In genomic region chr20:7851031-7851490, GRCh38 we compare ENCODE assay signal across 22 cellular contexts.
A peak's percentile ranks its signal among the peaks of the same experiment; 100 is the strongest.
DNase-seq lines count a peak whose midpoint lies in the region; ATAC-seq, FAIRE-seq and TF ChIP-seq lines count a peak whose summit lies in the region.
"Had no signal": no experiment of that assay in that cellular context is flagged by ENCODE, and none has a peak within 500 bp of the region (broad histone marks: within the 10 kb centered on the region; RNA-seq: fewer than 3 reads in every experiment).

No MANE protein-coding gene starts in this region.

- H3K4me2 ChIP-seq in GM23248 (ENCODE audit: unreplicated experiment) (no peak overlapping the region), HepG2 (ENCODE audit: low read depth, low read length) (0 out of 2 replicates have a peak overlapping the region, but pooled peaks have one; percentile 19)

- TF ChIP-seq CTCF in epithelial cell of proximal tubule (conservative IDR thresholded peaks at IDR 0.05; ENCODE audit: low read depth, low read length) (no peak), HepG2 (CRISPR knock-in tag; IDR thresholded peaks at IDR 0.05) (no peak)

- H3K27me3 Mint-ChIP-seq in activated T-helper 2 cell treated with anti-CD3 and anti-CD28 coated beads, Interferon-gamma antibody, Interleukin-2, Interleukin-4, amounts not matched to agents 10 μg/mL and 5 μg/mL and 100 μg/mL, durations not matched to agents 14 hours and 24 hours and 36 hours (ENCODE audit: low read depth), result peaks cover 2% of the 10 kb centered on the region
- H3K27me3 Mint-ChIP-seq: activated CD8-positive, alpha-beta memory T cell treated with anti-CD3 and anti-CD28 coated beads, Interleukin-2, amount 10 ng/mL, durations not matched to agents 7 days and 5 days had no signal

- H2AFZ ChIP-seq in GM23248 (no peak overlapping the region), HepG2 (ENCODE audit: low read length) (no peak overlapping the region)

- no peak overlapping the region for H3K9ac ChIP-seq in GM23248
- no peak overlapping the region for H3K9ac ChIP-seq in HepG2 (ENCODE audit: insufficient read depth, low read depth, low read length)

- no peak for TF ChIP-seq RAD21 in HepG2 (CRISPR knock-in tag; IDR thresholded peaks at IDR 0.05)

- FAIRE-seq in HepG2 (lab: Jason Lieb, UNC), result no peak
- FAIRE-seq: GM12892 had no signal

- WGBS in GM23248 (ENCODE audit: low coverage in 1 of 2, low lambda C conversion rate in 2 of 2, missing lambda C conversion rate in 2 of 2), 2 experiments, result 10 to 12% methylated on average over 5 of the region's 5 CpGs
- WGBS in HepG2 (ENCODE audit: low lambda C conversion rate), result 13% methylated on average over 5 of the region's 5 CpGs

- no peak for ATAC-seq in HepG2
- ATAC-seq: activated CD8-positive, alpha-beta memory T cell treated with anti-CD3 and anti-CD28 coated beads, Interleukin-2, amount 10 ng/mL, durations not matched to agents 7 days and 5 days; gastrocnemius medialis; HCT116; stimulated activated effector memory CD8-positive, alpha-beta T cell treated with anti-CD3 and anti-CD28 coated beads, Interleukin-12 subunit alpha, Interleukin-12 subunit beta, amount 100 ng/mL, for 72 hours had no signal

- no peaks in the 10 kb centered on the region for H3K4me1 Mint-ChIP-seq in activated T-helper 2 cell treated with anti-CD3 and anti-CD28 coated beads, Interferon-gamma antibody, Interleukin-2, Interleukin-4, amounts not matched to agents 10 μg/mL and 5 μg/mL and 100 μg/mL, durations not matched to agents 14 hours and 24 hours and 36 hours (ENCODE audit: low read depth)
- H3K4me1 Mint-ChIP-seq: activated CD8-positive, alpha-beta memory T cell treated with anti-CD3 and anti-CD28 coated beads, Interleukin-2, amount 10 ng/mL, durations not matched to agents 7 days and 5 days; memory B cell; stimulated activated effector memory CD8-positive, alpha-beta T cell treated with anti-CD3 and anti-CD28 coated beads, Interleukin-12 subunit alpha, Interleukin-12 subunit beta, amount 100 ng/mL, for 72 hours had no signal

- TF ChIP-seq EP300 in HepG2 (IDR thresholded peaks at IDR 0.05; ENCODE audit: low read depth in 2 of 2, low read length in 2 of 2) (no peak), HepG2 (CRISPR knock-in tag; IDR thresholded peaks at IDR 0.05; ENCODE audit: borderline replicate concordance) (no peak)

- H4K20me1 ChIP-seq in GM23248 (ENCODE audit: insufficient read depth) (no peaks in the 10 kb centered on the region), HepG2 (ENCODE audit: insufficient read depth, low read length) (no peaks in the 10 kb centered on the region)

- no peak overlapping the region for H3K4me3 Mint-ChIP-seq in activated T-helper 2 cell treated with anti-CD3 and anti-CD28 coated beads, Interferon-gamma antibody, Interleukin-2, Interleukin-4, amounts not matched to agents 10 μg/mL and 5 μg/mL and 100 μg/mL, durations not matched to agents 14 hours and 24 hours and 36 hours (ENCODE audit: low read depth)
- H3K4me3 Mint-ChIP-seq: activated CD8-positive, alpha-beta memory T cell treated with anti-CD3 and anti-CD28 coated beads, Interleukin-2, amount 10 ng/mL, durations not matched to agents 7 days and 5 days; memory B cell; nephron; stimulated activated effector memory CD8-positive, alpha-beta T cell treated with anti-CD3 and anti-CD28 coated beads, Interleukin-12 subunit alpha, Interleukin-12 subunit beta, amount 100 ng/mL, for 72 hours had no signal

- H3K4me1 ChIP-seq in GM23248 (ENCODE audit: insufficient read depth) (peaks cover 15% of the 10 kb centered on the region), HepG2 (ENCODE audit: insufficient read depth, low read length) (peaks cover 12% of the 10 kb centered on the region)
- H3K4me1 ChIP-seq: BE2C, gastrocnemius medialis, prostate gland had no signal

- H3K9me3 Mint-ChIP-seq in activated T-helper 2 cell treated with anti-CD3 and anti-CD28 coated beads, Interferon-gamma antibody, Interleukin-2, Interleukin-4, amounts not matched to agents 10 μg/mL and 5 μg/mL and 100 μg/mL, durations not matched to agents 14 hours and 24 hours and 36 hours, result no peaks in the 10 kb centered on the region
- H3K9me3 Mint-ChIP-seq: memory B cell; nephron; stimulated activated effector memory CD8-positive, alpha-beta T cell treated with anti-CD3 and anti-CD28 coated beads, Interleukin-12 subunit alpha, Interleukin-12 subunit beta, amount 100 ng/mL, for 72 hours had no signal

- POLR2A ChIA-PET in HepG2 (lab: Yijun Ruan, JAX), result no interaction called here

- peaks cover 4% of the 10 kb centered on the region for H3F3A ChIP-seq in GM23248 (ENCODE audit: insufficient read depth)

- H3K36me3 ChIP-seq in GM23248 (ENCODE audit: low read depth) (no peaks in the 10 kb centered on the region), HepG2 (replicated peaks in 1 of 2; ENCODE audit: control insufficient read depth in 1 of 2, insufficient read depth in 2 of 2, low read length in 2 of 2) (no peaks in the 10 kb centered on the region)
- H3K36me3 ChIP-seq: BE2C, gastrocnemius medialis, prostate gland, thyroid gland had no signal

- intact Hi-C loops in HepG2 (cut with micrococcal nuclease; ENCODE audit: unreplicated experiment), result no loop called here
- intact Hi-C loops in activated T-helper 2 cell treated with anti-CD3 and anti-CD28 coated beads, Interferon-gamma antibody, Interleukin-2, Interleukin-4, amounts not matched to agents 10 μg/mL and 5 μg/mL and 100 μg/mL, durations not matched to agents 14 hours and 24 hours and 36 hours (cut with micrococcal nuclease), result loop anchor here (5.0 kb wide), 1 partner anchor 79 kb away; no protein-coding TSS in a partner anchor

- H3K79me2 ChIP-seq in GM23248 (ENCODE audit: insufficient read depth) (no peaks in the 10 kb centered on the region), HepG2 (ENCODE audit: insufficient read depth, low read length) (no peaks in the 10 kb centered on the region)

- BruUV-seq in HepG2 (replicated peaks; lab: Mats Ljungman, UMichigan), result no TSS peak

- CTCF ChIA-PET in HepG2 (lab: Yijun Ruan, JAX; ENCODE audit: low intra/inter-chr PET ratio, low total read pairs), result no interaction called here

- H3K27ac ChIP-seq in GM23248 (no peak overlapping the region), HepG2 (ENCODE audit: extremely low read length, insufficient read depth, low read length) (no peak overlapping the region)
- H3K27ac ChIP-seq: gastrocnemius medialis, prostate gland, thyroid gland had no signal

- H3K36me3 Mint-ChIP-seq in activated T-helper 2 cell treated with anti-CD3 and anti-CD28 coated beads, Interferon-gamma antibody, Interleukin-2, Interleukin-4, amounts not matched to agents 10 μg/mL and 5 μg/mL and 100 μg/mL, durations not matched to agents 14 hours and 24 hours and 36 hours (ENCODE audit: low read depth), result no peaks in the 10 kb centered on the region
- H3K36me3 Mint-ChIP-seq: activated CD8-positive, alpha-beta memory T cell treated with anti-CD3 and anti-CD28 coated beads, Interleukin-2, amount 10 ng/mL, durations not matched to agents 7 days and 5 days; memory B cell; stimulated activated effector memory CD8-positive, alpha-beta T cell treated with anti-CD3 and anti-CD28 coated beads, Interleukin-12 subunit alpha, Interleukin-12 subunit beta, amount 100 ng/mL, for 72 hours had no signal

- no peak overlapping the region for H3K27ac Mint-ChIP-seq in activated T-helper 2 cell treated with anti-CD3 and anti-CD28 coated beads, Interferon-gamma antibody, Interleukin-2, Interleukin-4, amounts not matched to agents 10 μg/mL and 5 μg/mL and 100 μg/mL, durations not matched to agents 14 hours and 24 hours and 36 hours
- H3K27ac Mint-ChIP-seq: activated CD8-positive, alpha-beta memory T cell treated with anti-CD3 and anti-CD28 coated beads, Interleukin-2, amount 10 ng/mL, durations not matched to agents 7 days and 5 days; memory B cell; stimulated activated effector memory CD8-positive, alpha-beta T cell treated with anti-CD3 and anti-CD28 coated beads, Interleukin-12 subunit alpha, Interleukin-12 subunit beta, amount 100 ng/mL, for 72 hours had no signal

- no peak for TF ChIP-seq POLR2A in HepG2 (IDR thresholded peaks at IDR 0.05; ENCODE audit: insufficient read depth in 1 of 2, low read depth in 2 of 2, low read length in 2 of 2)

- H3K9me3 ChIP-seq in GM23248 (ENCODE audit: low read depth) (no peaks in the 10 kb centered on the region), HepG2 (ENCODE audit: low read length) (no peaks in the 10 kb centered on the region)
- H3K9me3 ChIP-seq: BE2C, gastrocnemius medialis, prostate gland, thyroid gland had no signal

- in situ Hi-C loops in GM23248 (cut with MboI), result loop anchor here (25.0 kb wide), 1 partner anchor 1014 kb away; no protein-coding TSS in a partner anchor
- in situ Hi-C loops in HepG2 (cut with HindIII; ENCODE audit: extremely low pct_ligation_motif_present, low pct_unique_long_range_greater_than_20kb), result loop anchor here (10.0 kb wide), 1 partner anchor 1016 kb away; no protein-coding TSS in a partner anchor

- H3K4me3 ChIP-seq in GM23248 (no peak overlapping the region), epithelial cell of proximal tubule (ENCODE audit: low read depth, low read length) (no peak overlapping the region), HepG2 (replicated peaks in 1 of 3; ENCODE audit: insufficient read depth in 1 of 3, low read depth in 2 of 3, low read length in 3 of 3) (no peak overlapping the region)
- H3K4me3 ChIP-seq: gastrocnemius medialis, prostate gland, thyroid gland had no signal

- H3K27me3 ChIP-seq in GM23248 (replicated peaks; ENCODE audit: insufficient read depth) (no peaks in the 10 kb centered on the region), HepG2 (ENCODE audit: control insufficient read depth in 1 of 2, insufficient read depth in 2 of 2, low read length in 2 of 2) (no peaks in the 10 kb centered on the region)
- H3K27me3 ChIP-seq: gastrocnemius medialis, thyroid gland had no signal

- DNase-seq in GM23248 (peak; percentile 68), NCI-H69 (lab: John Stamatoyannopoulos, UW) (peak; percentile 33), epithelial cell of proximal tubule (ENCODE audit: low read depth) (peak; percentile 96), HepG2 (ENCODE audit: low spot score) (no peak), NCI-H2171 (lab: John Stamatoyannopoulos, UW) (no peak), NCI-H1092 treated with DMSO at 0.1 percent for 48 hours (lab: John Stamatoyannopoulos, UW) (no peak)
- no peak for DNase-seq in activated T-helper 2 cell treated with anti-CD3 and anti-CD28 coated beads, Interferon-gamma antibody, Interleukin-2, Interleukin-4, amounts not matched to agents 10 μg/mL and 5 μg/mL and 100 μg/mL, durations not matched to agents 14 hours and 24 hours and 36 hours (ENCODE audit: low spot score)
- DNase-seq in stimulated activated CD4-positive, alpha-beta T cell treated with anti-CD3 and anti-CD28 coated beads, Interleukin-1b, Interleukin-23, amount 100 ng/mL, for 48 hours, result no peak
- DNase-seq: activated CD8-positive, alpha-beta memory T cell treated with anti-CD3 and anti-CD28 coated beads, Interleukin-2, amount 10 ng/mL, durations not matched to agents 7 days and 5 days; BE2C; Calu3; effector memory CD4-positive, alpha-beta T cell; gastrocnemius medialis; NCI-H187; stimulated activated CD4-positive, alpha-beta T cell treated with anti-CD3 and anti-CD28 coated beads, Interleukin-12 subunit alpha, Interleukin-12 subunit beta, amount 100 ng/mL, for 4 hours; thyroid gland had no signal

- no peaks in the 10 kb centered on the region for H3K9me2 ChIP-seq in GM23248 (ENCODE audit: insufficient read depth)

TF ChIP-seq in HepG2, 621 proteins besides CTCF, POLR2A, EP300 and RAD21 (continues in another document):
- TF ChIP-seq JUN (CRISPR knock-in tag; IDR thresholded peaks at IDR 0.05) (no peak), ZNF607 (CRISPR knock-in tag; IDR thresholded peaks at IDR 0.05; ENCODE audit: borderline replicate concordance) (no peak)

Comparison
In these comparisons a context has a peak if more than half of its experiments do, and no peak if none do; other contexts are left out.
1. DNase-seq: peak in GM23248 (single experiment), NCI-H69 (single experiment) and epithelial cell of proximal tubule (single experiment); none in HepG2 (single experiment), NCI-H2171 (single experiment), NCI-H1092 treated with DMSO at 0.1 percent for 48 hours (single experiment), activated T-helper 2 cell treated with anti-CD3 and anti-CD28 coated beads, Interferon-gamma antibody, Interleukin-2, Interleukin-4, amounts not matched to agents 10 μg/mL and 5 μg/mL and 100 μg/mL, durations not matched to agents 14 hours and 24 hours and 36 hours (single experiment) and stimulated activated CD4-positive, alpha-beta T cell treated with anti-CD3 and anti-CD28 coated beads, Interleukin-1b, Interleukin-23, amount 100 ng/mL, for 48 hours (single experiment).